Comparison of ENCODE assay signal across 22 cellular contexts in genomic region chr1:116415200-116415698, GRCh38. TPM values are rescaled to one million over a fixed set of nuclear protein-coding genes. Genes with fewer than 3 reads are reported as not detected.
DNase-seq lines count a peak whose midpoint lies in the region; ATAC-seq, FAIRE-seq and TF ChIP-seq lines count a peak whose summit lies in the region.
"Had no signal": no experiment of that assay in that cellular context is flagged by ENCODE, and none has a peak within 500 bp of the region (broad histone marks: within the 10 kb centered on the region; RNA-seq: fewer than 3 reads in every experiment).

No MANE protein-coding gene starts in this region.

- peak overlapping the region; percentile 75 for H3K56ac ChIP-seq in mesendoderm (ENCODE audit: low read length)

- TF ChIP-seq EP300 in HepG2 (IDR thresholded peaks at IDR 0.05; ENCODE audit: low read depth in 2 of 2, low read length in 2 of 2) (no peak), HepG2 (CRISPR knock-in tag; IDR thresholded peaks at IDR 0.05; ENCODE audit: borderline replicate concordance) (no peak), sigmoid colon (IDR thresholded peaks at IDR 0.05) (no peak)

- no peaks in the 10 kb centered on the region for H3K9me3 Mint-ChIP-seq in type B pancreatic cell

- H3K4me1 ChIP-seq in HepG2 (ENCODE audit: insufficient read depth, low read length) (peaks cover 86% of the 10 kb centered on the region), right lobe of liver (peaks cover 0 to 19% (median 6%) of the 10 kb centered on the region in 4 donors), mesendoderm (ENCODE audit: control insufficient read depth, low read depth, low read length) (peaks cover 23% of the 10 kb centered on the region), sigmoid colon (peaks cover 0 to 17% (median 12%) of the 10 kb centered on the region in 4 donors)

- intact Hi-C loops in HepG2 (cut with micrococcal nuclease; ENCODE audit: unreplicated experiment), result loop anchor here (5.0 kb wide), 2 partner anchors 38 to 52 kb away; no protein-coding TSS in a partner anchor
- intact Hi-C loops in right lobe of liver (cut with DNase I), result no loop called here
- intact Hi-C loops in sigmoid colon (cut with DNase I), result loop anchor here (5.0 kb wide), 1 partner anchor 157 kb away; the partner anchor contains the start of gene CD58
- intact Hi-C loops in sciatic nerve (cut with DNase I), result no loop called here

- H3K9ac ChIP-seq in HepG2 (ENCODE audit: insufficient read depth, low read depth, low read length) (no peak overlapping the region), mesendoderm (ENCODE audit: low read length) (peak overlapping the region; percentile 4)

- WGBS in HepG2 (ENCODE audit: low lambda C conversion rate), result 87% methylated on average over 3 of the region's 3 CpGs
- WGBS in right lobe of liver (ENCODE audit: insufficient coverage, low coverage, low lambda C conversion rate, missing lambda C conversion rate), result 75% methylated on average over 3 of the region's 3 CpGs
- no CpG with 5 or more reads among the region's 3 CpGs for WGBS in mesendoderm (ENCODE audit: extremely low coverage, insufficient coverage, low lambda C conversion rate)
- WGBS in sigmoid colon, 2 donors, result 93 to 95% methylated on average over 3 of the region's 3 CpGs

- ATAC-seq in HepG2 (no peak), right lobe of liver (no peak), GM21381 (IDR thresholded peaks at IDR 0.05; ENCODE audit: unreplicated experiment) (no peak), sciatic nerve (no peak)
- ATAC-seq: gastrocnemius medialis, HCT116 had no signal

- H3K4me1 Mint-ChIP-seq in type B pancreatic cell (ENCODE audit: unreplicated experiment), result peaks cover 31% of the 10 kb centered on the region

- H4K8ac ChIP-seq in mesendoderm (ENCODE audit: low read depth, low read length), result no peak overlapping the region

- DNase-seq in HepG2 (ENCODE audit: low spot score) (no peak), right lobe of liver (no peak), mesendoderm (no peak), type B pancreatic cell (ENCODE audit: extremely low spot score, unreplicated experiment) (no peak), sigmoid colon (no peak), sciatic nerve (ENCODE audit: low spot score) (no peak)
- DNase-seq: activated CD4-positive, alpha-beta T cell treated with anti-CD3 and anti-CD28 coated beads, Interleukin-2, amount 50 U/mL, for 4 hours; activated T-cell treated with anti-CD3 and anti-CD28 coated beads for 4 hours; effector CD8-positive, alpha-beta T cell; esophagus squamous epithelium; gastrocnemius medialis; GDM1; mesenchymal stem cell; NCI-H2171; NCI-H524 treated with DMSO at 0.1 percent for 48 hours; stimulated activated CD4-positive, alpha-beta T cell treated with anti-CD3 and anti-CD28 coated beads, Interleukin-1b, Interleukin-23, amount 100 ng/mL, for 48 hours had no signal

- H4K20me1 ChIP-seq in HepG2 (ENCODE audit: insufficient read depth, low read length), result no peaks in the 10 kb centered on the region

- peak overlapping the region; percentile 31 for H2AK5ac ChIP-seq in mesendoderm (ENCODE audit: low read length)

- TF ChIP-seq CTCF in HepG2 (CRISPR knock-in tag; IDR thresholded peaks at IDR 0.05) (no peak), right lobe of liver (IDR thresholded peaks at IDR 0.05) (no peak), type B pancreatic cell (conservative IDR thresholded peaks at IDR 0.05) (no peak), sigmoid colon (IDR thresholded peaks at IDR 0.05) (no peak)

- no peaks in the 10 kb centered on the region for H3K9me3 ChIP-seq in HepG2 (ENCODE audit: low read length)
- no peaks in the 10 kb centered on the region for H3K9me3 ChIP-seq in right lobe of liver
- H3K9me3 ChIP-seq in sigmoid colon, result no peaks in the 10 kb centered on the region
- H3K9me3 ChIP-seq: ascending aorta, esophagus squamous epithelium, gastrocnemius medialis, thoracic aorta had no signal

- H2AFZ ChIP-seq in HepG2 (ENCODE audit: low read length), result no peak overlapping the region

- CTCF ChIA-PET in HepG2 (lab: Yijun Ruan, JAX; ENCODE audit: low intra/inter-chr PET ratio, low total read pairs), result interaction anchor here (1.4 kb wide), 1 partner anchor 276 kb away, joined by 5 read pairs; no protein-coding TSS in a partner anchor

- H3K27ac ChIP-seq in HepG2 (ENCODE audit: extremely low read length, insufficient read depth, low read length) (peak overlapping the region; percentile 57), right lobe of liver (no peak overlapping the region), angular gyrus (ENCODE audit: low read depth, low read length) (peak overlapping the region; percentile 81), mesendoderm (ENCODE audit: low read depth, low read length) (peak overlapping the region; percentile 57), sigmoid colon (no peak overlapping the region)
- H3K27ac ChIP-seq: ascending aorta, esophagus squamous epithelium, thoracic aorta had no signal

- no peaks in the 10 kb centered on the region for H3K27me3 Mint-ChIP-seq in type B pancreatic cell

- H3K23ac ChIP-seq in mesendoderm (ENCODE audit: low read length), result no peak overlapping the region

- TF ChIP-seq RAD21 in HepG2 (CRISPR knock-in tag; IDR thresholded peaks at IDR 0.05), result no peak

- H3K79me1 ChIP-seq in mesendoderm (ENCODE audit: low read length), result peaks cover 3% of the 10 kb centered on the region

- peak overlapping the region; percentile 10 for H3K27ac Mint-ChIP-seq in type B pancreatic cell

- in situ Hi-C loops in HepG2 (cut with HindIII; ENCODE audit: extremely low pct_ligation_motif_present, low pct_unique_long_range_greater_than_20kb), result no loop called here

- BruUV-seq in HepG2 (replicated peaks; lab: Mats Ljungman, UMichigan), result no TSS peak

- H3K18ac ChIP-seq in mesendoderm (ENCODE audit: low read length), result peak overlapping the region; percentile 52

- no peak overlapping the region for H3K4me3 Mint-ChIP-seq in type B pancreatic cell

- peaks cover 5% of the 10 kb centered on the region for H3K36me3 Mint-ChIP-seq in type B pancreatic cell

- H3K27me3 ChIP-seq in HepG2 (ENCODE audit: control insufficient read depth in 1 of 2, insufficient read depth in 2 of 2, low read length in 2 of 2) (no peaks in the 10 kb centered on the region; a peak in 1 of 5 replicates), right lobe of liver (no peaks in the 10 kb centered on the region), mesendoderm (ENCODE audit: insufficient read depth, low read length, poor library complexity) (no peaks in the 10 kb centered on the region), sigmoid colon (no peaks in the 10 kb centered on the region)
- H3K27me3 ChIP-seq: ascending aorta, esophagus squamous epithelium, gastrocnemius medialis had no signal

- H3K4me2 ChIP-seq in HepG2 (ENCODE audit: low read depth, low read length), result peak overlapping the region; percentile 97
- no peak overlapping the region for H3K4me2 ChIP-seq in mesendoderm (ENCODE audit: low read length)

- H3K36me3 ChIP-seq in HepG2 (replicated peaks in 1 of 2; ENCODE audit: control insufficient read depth in 1 of 2, insufficient read depth in 2 of 2, low read length in 2 of 2) (no peaks in the 10 kb centered on the region), right lobe of liver (no peaks in the 10 kb centered on the region), mesendoderm (ENCODE audit: control insufficient read depth, insufficient read depth, low read length) (no peaks in the 10 kb centered on the region), sigmoid colon (no peaks in the 10 kb centered on the region)
- H3K36me3 ChIP-seq: ascending aorta, esophagus squamous epithelium, gastrocnemius medialis, thoracic aorta had no signal

- H4K5ac ChIP-seq in mesendoderm (ENCODE audit: low read length), result no peak overlapping the region

- H2BK120ac ChIP-seq in mesendoderm (ENCODE audit: low read depth, low read length), result peak overlapping the region; percentile 64

- H2BK15ac ChIP-seq in mesendoderm (replicated peaks; ENCODE audit: low read depth), result no peak overlapping the region

- no peak for TF ChIP-seq POLR2A in HepG2 (IDR thresholded peaks at IDR 0.05; ENCODE audit: insufficient read depth in 1 of 2, low read depth in 2 of 2, low read length in 2 of 2)
- TF ChIP-seq POLR2A in right lobe of liver (IDR thresholded peaks at IDR 0.05), result no peak
- no peak for TF ChIP-seq POLR2A in sigmoid colon (IDR thresholded peaks at IDR 0.05)

- POLR2A ChIA-PET in HepG2 (lab: Yijun Ruan, JAX), result interaction anchor here (0.9 to 6.8 kb wide), 9 partner anchors 12 to 108 kb away, joined by 3 to 129 read pairs (median 18); no protein-coding TSS in a partner anchor

- H2BK5ac ChIP-seq in mesendoderm (ENCODE audit: low read length), result peak overlapping the region; percentile 89

- H3K4me3 ChIP-seq in HepG2 (replicated peaks in 1 of 3; ENCODE audit: insufficient read depth in 1 of 3, low read depth in 2 of 3, low read length in 3 of 3), result no peak overlapping the region
- no peak overlapping the region for H3K4me3 ChIP-seq in right lobe of liver
- no peak overlapping the region for H3K4me3 ChIP-seq in mesendoderm (ENCODE audit: low read length)
- no peak overlapping the region for H3K4me3 ChIP-seq in sigmoid colon
- H3K4me3 ChIP-seq: ascending aorta, esophagus squamous epithelium, gastrocnemius medialis, skin epidermis, thoracic aorta had no signal

- FAIRE-seq in HepG2 (lab: Jason Lieb, UNC), result no peak

- H3K79me2 ChIP-seq in HepG2 (ENCODE audit: insufficient read depth, low read length) (peaks cover 11% of the 10 kb centered on the region), mesendoderm (ENCODE audit: control insufficient read depth, insufficient read depth, low read length) (no peaks in the 10 kb centered on the region)

- peak overlapping the region; percentile 67 for H3K4ac ChIP-seq in mesendoderm (ENCODE audit: low read depth, low read length)

RNA-seq across cellular contexts. Expression of gene ATP1A1, which starts 42.2 kb away (rescaled TPM):
- total RNA-seq in HepG2 (2016; rRNA removed; fragmentation: Illumina TruSeq; extraction: Trizol), result 210 and 280 TPM in 2 replicates
- 60.3 and 83.4 TPM in 2 replicates for total RNA-seq in HepG2 (2016; cell fraction: cytosol; rRNA removed; fragmentation: Illumina TruSeq; extraction: Trizol; ENCODE audit: low read depth)
- 183 and 291 TPM in 2 replicates for total RNA-seq in HepG2 (2016; cell fraction: insoluble cytoplasmic fraction; rRNA removed; fragmentation: Illumina TruSeq; extraction: Trizol)
- 133 and 176 TPM in 2 replicates for total RNA-seq in HepG2 (2016; cell fraction: membrane; rRNA removed; fragmentation: Illumina TruSeq; extraction: Trizol)
- 383 and 432 TPM in 2 replicates for total RNA-seq in HepG2 (2016; cell fraction: nucleus; rRNA removed; fragmentation: Illumina TruSeq; extraction: Trizol)
- 627 and 705 TPM in 2 replicates for polyA plus RNA-seq in HepG2 (2011; rRNA removed)
- polyA plus RNA-seq in HepG2 (2011; cell fraction: cytosol; rRNA removed), result 735 and 774 TPM in 2 replicates
- 313 and 327 TPM in 2 replicates for polyA plus RNA-seq in HepG2 (2011; cell fraction: nucleus; rRNA removed)
- 467 and 657 TPM in 2 replicates for polyA plus RNA-seq in HepG2 (2012)
- polyA plus RNA-seq in HepG2 (2016; cell fraction: cytosol; fragmentation: Illumina TruSeq; extraction: Trizol; ENCODE audit: low read depth), result 69.6 and 84.9 TPM in 2 replicates
- 219 and 228 TPM in 2 replicates for polyA plus RNA-seq in HepG2 (2016; cell fraction: insoluble cytoplasmic fraction; fragmentation: Illumina TruSeq; extraction: Trizol; ENCODE audit: low read depth)
- 106 and 149 TPM in 2 replicates for polyA plus RNA-seq in HepG2 (2016; cell fraction: membrane; fragmentation: Illumina TruSeq; extraction: Trizol; ENCODE audit: low read depth)
- 515 and 526 TPM in 2 replicates for polyA plus RNA-seq in HepG2 (2016; cell fraction: nucleus; fragmentation: Illumina TruSeq; extraction: Trizol; ENCODE audit: insufficient read depth, low read depth)
- 367 and 928 TPM in 2 replicates for polyA minus RNA-seq in HepG2 (2011; rRNA and poly(A)+ RNA removed; ENCODE audit: low replicate concordance)
- 438 and 487 TPM in 2 replicates for polyA minus RNA-seq in HepG2 (2011; cell fraction: cytosol; rRNA and poly(A)+ RNA removed)
- 356 and 442 TPM in 2 replicates for polyA minus RNA-seq in HepG2 (2011; cell fraction: nucleus; rRNA and poly(A)+ RNA removed)
- 100 to 1,000 TPM in 5 of 6 experiments, 10 to 100 TPM in 1; 83.6 to 153 (median 121) TPM for total RNA-seq in right lobe of liver
- 182 TPM for polyA plus RNA-seq in mesendoderm (2013, experiment 1 of 2)
- 180 TPM for polyA plus RNA-seq in mesendoderm (2013, experiment 2 of 2)
- 374 and 695 TPM in 2 replicates for total RNA-seq in type B pancreatic cell (ENCODE audit: low replicate concordance)
- total RNA-seq in sigmoid colon, result 100 to 1,000 TPM in 1 of 4 donors, 10 to 100 TPM in 3; 88.6 to 101 (median 91.8) TPM
- 1,000 to 10,000 TPM in 1 of 3 donors, 100 to 1,000 TPM in 2; 260 to 1,099 (median 270) TPM for polyA plus RNA-seq in sigmoid colon
- total RNA-seq in sciatic nerve, result 251 TPM

Comparison
In these comparisons a context has a peak if more than half of its experiments do, and no peak if none do; other contexts are left out.
1. H3K27ac ChIP-seq: peak in HepG2 (single experiment), angular gyrus (single experiment) and mesendoderm (single experiment); none in right lobe of liver (0 of 3) and sigmoid colon (0 of 4).
2. intact Hi-C loops: an anchor here in HepG2 (5.0 kb wide) and sigmoid colon (5.0 kb wide); none called in right lobe of liver and sciatic nerve.